Comparison of ENCODE assay signal across 1 cellular context in the genomic region with DNA sequence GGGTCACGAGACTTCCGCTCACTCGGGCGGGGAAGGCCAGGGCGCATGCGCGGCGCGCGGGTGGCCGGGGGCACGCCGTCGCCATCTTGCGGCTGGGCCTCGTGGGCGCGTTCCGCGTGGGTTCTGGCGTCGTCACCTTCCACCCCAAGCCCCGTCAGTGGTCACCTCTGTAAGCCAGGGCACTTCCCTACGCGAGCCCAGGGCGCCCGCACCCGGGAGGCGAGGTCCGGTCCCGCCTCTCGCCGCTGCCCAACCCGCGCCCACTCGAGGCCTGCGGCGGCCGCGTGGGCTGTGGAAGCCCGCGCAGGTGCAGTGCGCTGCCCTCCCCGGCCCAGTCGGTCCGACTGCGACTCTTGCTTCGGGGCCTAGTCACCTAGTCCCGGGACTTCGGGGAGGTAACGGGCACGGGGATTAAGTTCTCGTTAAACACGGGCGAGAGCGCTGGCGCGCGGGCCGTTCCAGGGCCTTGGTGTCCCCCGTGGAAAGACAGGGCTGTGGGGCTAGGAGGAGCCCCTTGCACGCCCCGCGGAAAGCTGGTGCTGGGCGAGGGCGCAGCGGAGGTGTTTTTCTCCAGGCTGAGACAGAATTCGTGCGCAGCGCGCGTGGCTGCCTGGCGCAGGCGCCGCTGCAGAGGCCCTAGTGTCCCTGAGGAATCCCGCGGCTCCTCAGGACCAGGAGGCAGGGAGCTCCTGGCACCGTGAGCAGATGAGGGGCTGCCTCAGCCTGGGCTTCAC.
TF ChIP-seq lines count a peak whose summit lies in the region.

No MANE protein-coding gene starts in this region.

TF ChIP-seq in HepG2, 621 proteins besides CTCF, POLR2A, EP300 and RAD21 (continued from another document and continues in another):
- TF ChIP-seq, protein P1, sequence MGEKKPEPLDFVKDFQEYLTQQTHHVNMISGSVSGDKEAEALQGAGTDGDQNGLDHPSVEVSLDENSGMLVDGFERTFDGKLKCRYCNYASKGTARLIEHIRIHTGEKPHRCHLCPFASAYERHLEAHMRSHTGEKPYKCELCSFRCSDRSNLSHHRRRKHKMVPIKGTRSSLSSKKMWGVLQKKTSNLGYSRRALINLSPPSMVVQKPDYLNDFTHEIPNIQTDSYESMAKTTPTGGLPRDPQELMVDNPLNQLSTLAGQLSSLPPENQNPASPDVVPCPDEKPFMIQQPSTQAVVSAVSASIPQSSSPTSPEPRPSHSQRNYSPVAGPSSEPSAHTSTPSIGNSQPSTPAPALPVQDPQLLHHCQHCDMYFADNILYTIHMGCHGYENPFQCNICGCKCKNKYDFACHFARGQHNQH (CRISPR knock-in tag; IDR thresholded peaks at IDR 0.05), result peak; percentile 78; the same call in 1 of the 2 replicates
- TF ChIP-seq ZNF768 (CRISPR knock-in tag; IDR thresholded peaks at IDR 0.05) (peak; percentile 88; the same call in 1 of the 2 replicates), PRPF4 (IDR thresholded peaks at IDR 0.05; ENCODE audit: low read depth, low read length, poor library complexity, severe bottlenecking) (peak; percentile 90), MXD4 (CRISPR knock-in tag; IDR thresholded peaks at IDR 0.05) (peak; percentile 95), ZNF333 (CRISPR knock-in tag; IDR thresholded peaks at IDR 0.05; ENCODE audit: borderline replicate concordance) (peak; percentile 92; the same call in 1 of the 2 replicates), TCF7 (IDR thresholded peaks at IDR 0.05; ENCODE audit: low read depth) (no peak), HMG20B (CRISPR knock-in tag; conservative IDR thresholded peaks at IDR 0.05) (no peak), TGIF2 (CRISPR knock-in tag; IDR thresholded peaks at IDR 0.05) (peak; percentile 92), TBX3 (IDR thresholded peaks at IDR 0.05; ENCODE audit: borderline replicate concordance) (peak; percentile 59), RCOR2 (CRISPR knock-in tag; IDR thresholded peaks at IDR 0.05) (no peak), ZNF629 (CRISPR knock-in tag; conservative IDR thresholded peaks at IDR 0.05) (no peak), SNAI1 (CRISPR knock-in tag; IDR thresholded peaks at IDR 0.05; ENCODE audit: borderline replicate concordance) (peak; percentile 31; the same call in 1 of the 2 replicates), MAFK (conservative IDR thresholded peaks at IDR 0.05 in 1 of 2, IDR thresholded peaks at IDR 0.05 in 1 of 2; ENCODE audit: low read length in 2 of 2) (no peak), ZNF10 (CRISPR knock-in tag; IDR thresholded peaks at IDR 0.05; ENCODE audit: borderline replicate concordance, low read depth) (0 out of 2 replicates have a peak, but pooled peaks have one; percentile 84), ZNF776 (CRISPR knock-in tag; IDR thresholded peaks at IDR 0.05) (peak; percentile 100), ZNF264 (CRISPR knock-in tag; IDR thresholded peaks at IDR 0.05) (no peak), NR2C2 (CRISPR knock-in tag; IDR thresholded peaks at IDR 0.05; ENCODE audit: borderline replicate concordance) (peak; percentile 95), ZFP41 (CRISPR knock-in tag; IDR thresholded peaks at IDR 0.05; ENCODE audit: borderline replicate concordance) (peak; percentile 98), ZNF607 (CRISPR knock-in tag; IDR thresholded peaks at IDR 0.05; ENCODE audit: borderline replicate concordance) (peak; percentile 96), EHMT2 (IDR thresholded peaks at IDR 0.05; ENCODE audit: borderline replicate concordance, low read depth, low read length) (no peak), IRF2 (CRISPR knock-in tag; IDR thresholded peaks at IDR 0.05) (peak; percentile 71), ZNF773 (CRISPR knock-in tag; IDR thresholded peaks at IDR 0.05; ENCODE audit: borderline replicate concordance) (no peak; the same call in 1 of the 2 replicates), SMYD3 (CRISPR knock-in tag; IDR thresholded peaks at IDR 0.05) (0 out of 2 replicates have a peak, but pooled peaks have one; percentile 63), SRSF1 (optimal IDR thresholded peaks at IDR 0.05; ENCODE audit: low read depth, low read length) (no peak), ZNF234 (CRISPR knock-in tag; conservative IDR thresholded peaks at IDR 0.05) (no peak; the same call in 1 of the 2 replicates)
- TF ChIP-seq, protein P2, sequence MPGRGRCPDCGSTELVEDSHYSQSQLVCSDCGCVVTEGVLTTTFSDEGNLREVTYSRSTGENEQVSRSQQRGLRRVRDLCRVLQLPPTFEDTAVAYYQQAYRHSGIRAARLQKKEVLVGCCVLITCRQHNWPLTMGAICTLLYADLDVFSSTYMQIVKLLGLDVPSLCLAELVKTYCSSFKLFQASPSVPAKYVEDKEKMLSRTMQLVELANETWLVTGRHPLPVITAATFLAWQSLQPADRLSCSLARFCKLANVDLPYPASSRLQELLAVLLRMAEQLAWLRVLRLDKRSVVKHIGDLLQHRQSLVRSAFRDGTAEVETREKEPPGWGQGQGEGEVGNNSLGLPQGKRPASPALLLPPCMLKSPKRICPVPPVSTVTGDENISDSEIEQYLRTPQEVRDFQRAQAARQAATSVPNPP (CRISPR knock-in tag; IDR thresholded peaks at IDR 0.05), result no peak
- TF ChIP-seq, protein P3, sequence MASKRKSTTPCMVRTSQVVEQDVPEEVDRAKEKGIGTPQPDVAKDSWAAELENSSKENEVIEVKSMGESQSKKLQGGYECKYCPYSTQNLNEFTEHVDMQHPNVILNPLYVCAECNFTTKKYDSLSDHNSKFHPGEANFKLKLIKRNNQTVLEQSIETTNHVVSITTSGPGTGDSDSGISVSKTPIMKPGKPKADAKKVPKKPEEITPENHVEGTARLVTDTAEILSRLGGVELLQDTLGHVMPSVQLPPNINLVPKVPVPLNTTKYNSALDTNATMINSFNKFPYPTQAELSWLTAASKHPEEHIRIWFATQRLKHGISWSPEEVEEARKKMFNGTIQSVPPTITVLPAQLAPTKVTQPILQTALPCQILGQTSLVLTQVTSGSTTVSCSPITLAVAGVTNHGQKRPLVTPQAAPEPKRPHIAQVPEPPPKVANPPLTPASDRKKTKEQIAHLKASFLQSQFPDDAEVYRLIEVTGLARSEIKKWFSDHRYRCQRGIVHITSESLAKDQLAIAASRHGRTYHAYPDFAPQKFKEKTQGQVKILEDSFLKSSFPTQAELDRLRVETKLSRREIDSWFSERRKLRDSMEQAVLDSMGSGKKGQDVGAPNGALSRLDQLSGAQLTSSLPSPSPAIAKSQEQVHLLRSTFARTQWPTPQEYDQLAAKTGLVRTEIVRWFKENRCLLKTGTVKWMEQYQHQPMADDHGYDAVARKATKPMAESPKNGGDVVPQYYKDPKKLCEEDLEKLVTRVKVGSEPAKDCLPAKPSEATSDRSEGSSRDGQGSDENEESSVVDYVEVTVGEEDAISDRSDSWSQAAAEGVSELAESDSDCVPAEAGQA (IDR thresholded peaks at IDR 0.05; ENCODE audit: low read depth), result peak; percentile 87
- TF ChIP-seq, protein P3 (CRISPR knock-in tag; IDR thresholded peaks at IDR 0.05; ENCODE audit: borderline replicate concordance), result peak; percentile 88
- TF ChIP-seq, protein P4, sequence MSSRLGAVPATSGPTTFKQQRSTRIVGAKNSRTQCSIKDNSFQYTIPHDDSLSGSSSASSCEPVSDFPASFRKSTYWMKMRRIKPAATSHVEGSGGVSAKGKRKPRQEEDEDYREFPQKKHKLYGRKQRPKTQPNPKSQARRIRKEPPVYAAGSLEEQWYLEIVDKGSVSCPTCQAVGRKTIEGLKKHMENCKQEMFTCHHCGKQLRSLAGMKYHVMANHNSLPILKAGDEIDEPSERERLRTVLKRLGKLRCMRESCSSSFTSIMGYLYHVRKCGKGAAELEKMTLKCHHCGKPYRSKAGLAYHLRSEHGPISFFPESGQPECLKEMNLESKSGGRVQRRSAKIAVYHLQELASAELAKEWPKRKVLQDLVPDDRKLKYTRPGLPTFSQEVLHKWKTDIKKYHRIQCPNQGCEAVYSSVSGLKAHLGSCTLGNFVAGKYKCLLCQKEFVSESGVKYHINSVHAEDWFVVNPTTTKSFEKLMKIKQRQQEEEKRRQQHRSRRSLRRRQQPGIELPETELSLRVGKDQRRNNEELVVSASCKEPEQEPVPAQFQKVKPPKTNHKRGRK (CRISPR knock-in tag; IDR thresholded peaks at IDR 0.05), result no peak; the same call in 1 of the 2 replicates
- TF ChIP-seq, protein P5, sequence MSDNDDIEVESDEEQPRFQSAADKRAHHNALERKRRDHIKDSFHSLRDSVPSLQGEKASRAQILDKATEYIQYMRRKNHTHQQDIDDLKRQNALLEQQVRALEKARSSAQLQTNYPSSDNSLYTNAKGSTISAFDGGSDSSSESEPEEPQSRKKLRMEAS (IDR thresholded peaks at IDR 0.05), result peak; percentile 100
- TF ChIP-seq, protein P6, sequence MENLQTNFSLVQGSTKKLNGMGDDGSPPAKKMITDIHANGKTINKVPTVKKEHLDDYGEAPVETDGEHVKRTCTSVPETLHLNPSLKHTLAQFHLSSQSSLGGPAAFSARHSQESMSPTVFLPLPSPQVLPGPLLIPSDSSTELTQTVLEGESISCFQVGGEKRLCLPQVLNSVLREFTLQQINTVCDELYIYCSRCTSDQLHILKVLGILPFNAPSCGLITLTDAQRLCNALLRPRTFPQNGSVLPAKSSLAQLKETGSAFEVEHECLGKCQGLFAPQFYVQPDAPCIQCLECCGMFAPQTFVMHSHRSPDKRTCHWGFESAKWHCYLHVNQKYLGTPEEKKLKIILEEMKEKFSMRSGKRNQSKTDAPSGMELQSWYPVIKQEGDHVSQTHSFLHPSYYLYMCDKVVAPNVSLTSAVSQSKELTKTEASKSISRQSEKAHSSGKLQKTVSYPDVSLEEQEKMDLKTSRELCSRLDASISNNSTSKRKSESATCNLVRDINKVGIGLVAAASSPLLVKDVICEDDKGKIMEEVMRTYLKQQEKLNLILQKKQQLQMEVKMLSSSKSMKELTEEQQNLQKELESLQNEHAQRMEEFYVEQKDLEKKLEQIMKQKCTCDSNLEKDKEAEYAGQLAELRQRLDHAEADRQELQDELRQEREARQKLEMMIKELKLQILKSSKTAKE (CRISPR knock-in tag; IDR thresholded peaks at IDR 0.05; ENCODE audit: borderline replicate concordance), result peak; percentile 31
- TF ChIP-seq, protein P7, sequence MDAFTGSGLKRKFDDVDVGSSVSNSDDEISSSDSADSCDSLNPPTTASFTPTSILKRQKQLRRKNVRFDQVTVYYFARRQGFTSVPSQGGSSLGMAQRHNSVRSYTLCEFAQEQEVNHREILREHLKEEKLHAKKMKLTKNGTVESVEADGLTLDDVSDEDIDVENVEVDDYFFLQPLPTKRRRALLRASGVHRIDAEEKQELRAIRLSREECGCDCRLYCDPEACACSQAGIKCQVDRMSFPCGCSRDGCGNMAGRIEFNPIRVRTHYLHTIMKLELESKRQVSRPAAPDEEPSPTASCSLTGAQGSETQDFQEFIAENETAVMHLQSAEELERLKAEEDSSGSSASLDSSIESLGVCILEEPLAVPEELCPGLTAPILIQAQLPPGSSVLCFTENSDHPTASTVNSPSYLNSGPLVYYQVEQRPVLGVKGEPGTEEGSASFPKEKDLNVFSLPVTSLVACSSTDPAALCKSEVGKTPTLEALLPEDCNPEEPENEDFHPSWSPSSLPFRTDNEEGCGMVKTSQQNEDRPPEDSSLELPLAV (CRISPR knock-in tag; conservative IDR thresholded peaks at IDR 0.05; ENCODE audit: low read depth), result peak; percentile 88; the same call in 1 of the 2 replicates
- TF ChIP-seq, protein P8, sequence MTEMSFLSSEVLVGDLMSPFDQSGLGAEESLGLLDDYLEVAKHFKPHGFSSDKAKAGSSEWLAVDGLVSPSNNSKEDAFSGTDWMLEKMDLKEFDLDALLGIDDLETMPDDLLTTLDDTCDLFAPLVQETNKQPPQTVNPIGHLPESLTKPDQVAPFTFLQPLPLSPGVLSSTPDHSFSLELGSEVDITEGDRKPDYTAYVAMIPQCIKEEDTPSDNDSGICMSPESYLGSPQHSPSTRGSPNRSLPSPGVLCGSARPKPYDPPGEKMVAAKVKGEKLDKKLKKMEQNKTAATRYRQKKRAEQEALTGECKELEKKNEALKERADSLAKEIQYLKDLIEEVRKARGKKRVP (CRISPR knock-in tag; IDR thresholded peaks at IDR 0.05), result peak in 1 of 2 experiments; percentile 56; a peak in 1 of 4 replicates
